Comparison of ENCODE assay signal across 24 cellular contexts in genomic region chr7:16462618-16463017, GRCh38. TPM values are rescaled to one million over a fixed set of nuclear protein-coding genes. Genes with fewer than 3 reads are reported as not detected.
"Had no signal": no experiment of that assay in that cellular context is flagged by ENCODE, and none has a peak within 500 bp of the region (broad histone marks: within the 10 kb centered on the region; RNA-seq: fewer than 3 reads in every experiment).

No MANE protein-coding gene starts in this region.

- H3K4me1 Mint-ChIP-seq: activated naive CD4-positive, alpha-beta T cell treated with anti-CD3 and anti-CD28 coated beads, Interleukin-2, amount 50 U/mL, for 24 hours; stimulated activated effector memory CD8-positive, alpha-beta T cell treated with anti-CD3 and anti-CD28 coated beads, Interleukin-12 subunit alpha, Interleukin-12 subunit beta, amount 100 ng/mL, for 72 hours had no signal

- H3K9ac ChIP-seq: SK-N-SH had no signal

- H3K9me2 ChIP-seq: SK-N-SH had no signal

- H3K9me3 ChIP-seq: esophagus squamous epithelium, heart right ventricle, right lobe of liver, SK-N-SH, upper lobe of right lung had no signal

- H3K36me3 ChIP-seq: esophagus squamous epithelium, heart right ventricle, right lobe of liver, upper lobe of right lung had no signal

- H3K27me3 Mint-ChIP-seq: progenitor cell of endocrine pancreas had no signal

- H3K9me3 Mint-ChIP-seq: activated naive CD4-positive, alpha-beta T cell treated with anti-CD3 and anti-CD28 coated beads, Interleukin-2, amount 50 U/mL, for 24 hours; dendritic cell treated with granulocyte-macrophage colony-stimulating factor and Interleukin-4, amounts not matched to agents 40 ng/mL and 50 ng/mL, for 4 days; nephron progenitor cell; stimulated activated effector memory CD8-positive, alpha-beta T cell treated with anti-CD3 and anti-CD28 coated beads, Interleukin-12 subunit alpha, Interleukin-12 subunit beta, amount 100 ng/mL, for 72 hours had no signal

- ATAC-seq: activated CD4-positive, CD25-positive, alpha-beta regulatory T cell treated with anti-CD3 and anti-CD28 coated beads, Interleukin-2, amount 50 U/mL, for 24 hours; right lobe of liver; stimulated activated effector memory CD8-positive, alpha-beta T cell treated with anti-CD3 and anti-CD28 coated beads, Interleukin-12 subunit alpha, Interleukin-12 subunit beta, amount 100 ng/mL, for 72 hours; upper lobe of right lung had no signal

- H3K4me1 ChIP-seq: right lobe of liver, upper lobe of right lung had no signal

- H3K27ac ChIP-seq: esophagus squamous epithelium, heart right ventricle, right lobe of liver, upper lobe of right lung had no signal

- H3K4me2 ChIP-seq: SK-N-SH had no signal

- FAIRE-seq: astrocyte, small intestine had no signal

- H3K27ac Mint-ChIP-seq: activated naive CD4-positive, alpha-beta T cell treated with anti-CD3 and anti-CD28 coated beads, Interleukin-2, amount 50 U/mL, for 24 hours; dendritic cell treated with granulocyte-macrophage colony-stimulating factor and Interleukin-4, amounts not matched to agents 40 ng/mL and 50 ng/mL, for 4 days; nephron progenitor cell; progenitor cell of endocrine pancreas; stimulated activated effector memory CD8-positive, alpha-beta T cell treated with anti-CD3 and anti-CD28 coated beads, Interleukin-12 subunit alpha, Interleukin-12 subunit beta, amount 100 ng/mL, for 72 hours had no signal

- H3K36me3 Mint-ChIP-seq: activated naive CD4-positive, alpha-beta T cell treated with anti-CD3 and anti-CD28 coated beads, Interleukin-2, amount 50 U/mL, for 24 hours; stimulated activated effector memory CD8-positive, alpha-beta T cell treated with anti-CD3 and anti-CD28 coated beads, Interleukin-12 subunit alpha, Interleukin-12 subunit beta, amount 100 ng/mL, for 72 hours had no signal

- H3K4me3 Mint-ChIP-seq: activated naive CD4-positive, alpha-beta T cell treated with anti-CD3 and anti-CD28 coated beads, Interleukin-2, amount 50 U/mL, for 24 hours; dendritic cell treated with granulocyte-macrophage colony-stimulating factor and Interleukin-4, amounts not matched to agents 40 ng/mL and 50 ng/mL, for 4 days; nephron progenitor cell; stimulated activated effector memory CD8-positive, alpha-beta T cell treated with anti-CD3 and anti-CD28 coated beads, Interleukin-12 subunit alpha, Interleukin-12 subunit beta, amount 100 ng/mL, for 72 hours had no signal

- H3K4me3 ChIP-seq: esophagus squamous epithelium, heart right ventricle, right lobe of liver, upper lobe of right lung had no signal

- DNase-seq: activated CD4-positive, alpha-beta T cell treated with anti-CD3 and anti-CD28 coated beads, Interleukin-2, amount 50 U/mL, for 1 hour; activated CD8-positive, alpha-beta memory T cell treated with anti-CD3 and anti-CD28 coated beads for 24 hours; activated CD8-positive, alpha-beta memory T cell treated with anti-CD3 and anti-CD28 coated beads, Interleukin-2, amount 50 U/mL, for 48 hours; activated gamma-delta T cell; effector memory CD4-positive, alpha-beta T cell; esophagus squamous epithelium; heart right ventricle; left cardiac atrium; nephron progenitor cell; right lobe of liver; SK-N-SH; small intestine; stimulated activated CD4-positive, alpha-beta T cell treated with anti-CD3 and anti-CD28 coated beads, Interleukin-4, amount 100 ng/mL, for 24 hours; T-helper 1 cell; T-helper 9 cell; upper lobe of right lung had no signal

RNA-seq across cellular contexts. Expression of gene SOSTDC1, which starts 2.9 kb away (rescaled TPM):
- total RNA-seq: chondrocyte, osteoblast, right lobe of liver had no signal
